In genomic region chr2:61268249-61268648, GRCh38 we compare ENCODE assay signal across 14 cellular contexts.
"Had no signal": no experiment of that assay in that cellular context is flagged by ENCODE, and none has a peak within 500 bp of the region (broad histone marks: within the 10 kb centered on the region; RNA-seq: fewer than 3 reads in every experiment).

No MANE protein-coding gene starts in this region.

- DNase-seq: activated CD4-positive, alpha-beta memory T cell treated with anti-CD3 and anti-CD28 coated beads, Interleukin-2, amount 10 ng/mL, durations not matched to agents 7 days and 5 days; activated CD4-positive, alpha-beta T cell treated with anti-CD3 and anti-CD28 coated beads for 1 hour; activated gamma-delta T cell treated with Interleukin-2 at 50 U/mL for 16 hours; activated T-cell treated with anti-CD3 and anti-CD28 coated beads, Interleukin-2, amount 50 U/mL, for 48 hours; cortex of kidney; effector CD8-positive, alpha-beta T cell; left cardiac atrium; stimulated activated CD4-positive, alpha-beta T cell treated with anti-CD3 and anti-CD28 coated beads, Interleukin-12 subunit alpha, Interleukin-12 subunit beta, amount 100 ng/mL, for 4 hours; stimulated activated naive CD4-positive, alpha-beta T cell; SW 1271 had no signal

- H3K27ac Mint-ChIP-seq: activated CD4-positive, alpha-beta memory T cell treated with anti-CD3 and anti-CD28 coated beads, Interleukin-2, amount 10 ng/mL, durations not matched to agents 7 days and 5 days; nephron; type B pancreatic cell had no signal

- H3K27ac ChIP-seq: suprapubic skin had no signal

- H3K9me3 Mint-ChIP-seq: activated CD4-positive, alpha-beta memory T cell treated with anti-CD3 and anti-CD28 coated beads, Interleukin-2, amount 10 ng/mL, durations not matched to agents 7 days and 5 days; central memory CD8-positive, alpha-beta T cell; nephron; type B pancreatic cell had no signal

- H3K4me3 ChIP-seq: suprapubic skin had no signal

- H3K4me3 Mint-ChIP-seq: activated CD4-positive, alpha-beta memory T cell treated with anti-CD3 and anti-CD28 coated beads, Interleukin-2, amount 10 ng/mL, durations not matched to agents 7 days and 5 days; central memory CD8-positive, alpha-beta T cell; nephron; type B pancreatic cell had no signal

- H3K9me3 ChIP-seq: suprapubic skin had no signal

- ATAC-seq: left cardiac atrium had no signal

- H3K27me3 ChIP-seq: suprapubic skin had no signal

- H3K27me3 Mint-ChIP-seq: activated CD4-positive, alpha-beta memory T cell treated with anti-CD3 and anti-CD28 coated beads, Interleukin-2, amount 10 ng/mL, durations not matched to agents 7 days and 5 days; central memory CD8-positive, alpha-beta T cell; type B pancreatic cell had no signal

- H3K4me1 ChIP-seq: suprapubic skin had no signal

- H3K4me1 Mint-ChIP-seq: central memory CD8-positive, alpha-beta T cell; nephron had no signal
